Comparison of ENCODE assay signal across 13 cellular contexts in the genomic region with DNA sequence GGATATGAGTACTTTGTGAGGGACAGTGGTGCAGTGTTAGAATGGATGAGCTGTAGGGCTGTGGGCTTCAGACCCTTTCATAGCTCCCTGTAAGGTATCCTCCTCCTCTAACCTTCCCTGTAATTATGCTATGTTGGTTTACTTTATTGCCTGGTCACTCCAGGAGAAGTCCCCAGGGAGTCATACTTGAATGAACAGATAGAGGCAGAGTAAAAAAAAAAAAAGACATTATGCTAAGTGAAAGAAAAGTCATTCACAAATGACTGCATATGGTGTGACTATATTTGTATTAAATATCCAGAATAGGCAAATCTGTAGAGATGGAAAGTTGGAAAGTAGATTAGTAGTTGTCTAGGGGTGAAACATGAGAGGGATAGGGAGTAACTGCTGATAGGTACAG.
"Had no signal": no experiment of that assay in that cellular context is flagged by ENCODE, and none has a peak within 500 bp of the region (broad histone marks: within the 10 kb centered on the region; RNA-seq: fewer than 3 reads in every experiment).

No MANE protein-coding gene starts in this region.

- H3K36me3 ChIP-seq: brain microvascular endothelial cell, gastrocnemius medialis, suprapubic skin had no signal

- H3K9me3 ChIP-seq: gastrocnemius medialis, suprapubic skin had no signal

- H3K4me3 ChIP-seq: gastrocnemius medialis, suprapubic skin had no signal

- DNase-seq: activated CD4-positive, alpha-beta memory T cell treated with anti-CD3 and anti-CD28 coated beads, Interleukin-2, amount 10 ng/mL, durations not matched to agents 7 days and 5 days; activated gamma-delta T cell treated with Interleukin-2 at 50 U/mL for 16 hours; activated naive CD8-positive, alpha-beta T cell treated with anti-CD3 and anti-CD28 coated beads for 36 hours; activated T-cell treated with anti-CD3 and anti-CD28 coated beads, Interleukin-2, amount 50 U/mL, for 48 hours; brain microvascular endothelial cell; effector memory CD4-positive, alpha-beta T cell; gastrocnemius medialis; mesendoderm; stimulated activated CD4-positive, alpha-beta T cell treated with anti-CD3 and anti-CD28 coated beads, Interleukin-4, amount 100 ng/mL, for 1 hour; stimulated activated CD8-positive, alpha-beta memory T cell treated with anti-CD3 and anti-CD28 coated beads, Interleukin-4, amount 100 ng/mL, for 48 hours; stimulated activated naive CD8-positive, alpha-beta T cell treated with anti-CD3 and anti-CD28 coated beads, Interleukin-15, Interleukin-2, amounts not matched to agents 100 U/mL and 50 U/mL, for 24 hours had no signal

- H3K27ac ChIP-seq: brain microvascular endothelial cell, epithelial cell of prostate, gastrocnemius medialis, suprapubic skin had no signal

- H3K4me1 ChIP-seq: gastrocnemius medialis, suprapubic skin had no signal
